ENCODE assay signal across 16 cellular contexts in genomic region chr16:23608194-23608593, GRCh38. TPM values are rescaled to one million over a fixed set of nuclear protein-coding genes. Genes with fewer than 3 reads are reported as not detected.
DNase-seq lines count a peak whose midpoint lies in the region; ATAC-seq, FAIRE-seq and TF ChIP-seq lines count a peak whose summit lies in the region.
"Had no signal": no experiment of that assay in that cellular context is flagged by ENCODE, and none has a peak within 500 bp of the region (broad histone marks: within the 10 kb centered on the region; RNA-seq: fewer than 3 reads in every experiment).

No MANE protein-coding gene starts in this region.

- no peak overlapping the region for H3K4me3 Mint-ChIP-seq in astrocyte (ENCODE audit: unreplicated experiment)
- no peak overlapping the region for H3K4me3 Mint-ChIP-seq in naive thymus-derived CD8-positive, alpha-beta T cell
- H3K4me3 Mint-ChIP-seq: activated CD4-positive, alpha-beta T cell treated with anti-CD3 and anti-CD28 coated beads, Interleukin-2, amount 10 ng/mL, durations not matched to agents 24 days and 14 days; activated T-helper 17 cell treated with anti-CD3 and anti-CD28 coated beads, Interleukin-2, amount 50 U/mL, for 72 hours; endodermal cell; T-helper 17 cell had no signal

- TF ChIP-seq EP300 in A549 (IDR thresholded peaks at IDR 0.05): no peak

- no peak for TF ChIP-seq RAD21 in A549 (conservative IDR thresholded peaks at IDR 0.05 in 1 of 2, IDR thresholded peaks at IDR 0.05 in 1 of 2)

- peak overlapping the region; percentile 36 for H3K27ac Mint-ChIP-seq in astrocyte (ENCODE audit: unreplicated experiment)
- H3K27ac Mint-ChIP-seq in naive thymus-derived CD8-positive, alpha-beta T cell: peak overlapping the region in 2 of 10 donors; percentile 41 to 43
- H3K27ac Mint-ChIP-seq: activated CD4-positive, alpha-beta T cell treated with anti-CD3 and anti-CD28 coated beads, Interleukin-2, amount 10 ng/mL, durations not matched to agents 24 days and 14 days; activated T-helper 17 cell treated with anti-CD3 and anti-CD28 coated beads, Interleukin-2, amount 50 U/mL, for 72 hours; endodermal cell; T-helper 17 cell had no signal

- POLR2A ChIA-PET in A549 (lab: Yijun Ruan, JAX): no interaction called here
- POLR2A ChIA-PET in naive thymus-derived CD8-positive, alpha-beta T cell (lab: Charles Lee): no interaction called here

- peaks cover 8% of the 10 kb centered on the region for H3K36me3 ChIP-seq in astrocyte (ENCODE audit: insufficient read depth, low read length)

- H4K20me1 ChIP-seq in astrocyte (ENCODE audit: insufficient read depth, low read length): no peaks in the 10 kb centered on the region

- TF ChIP-seq CTCF in A549 (IDR thresholded peaks at IDR 0.05) (no peak), astrocyte (IDR thresholded peaks at IDR 0.05; ENCODE audit: insufficient read depth, low read depth, low read length) (no peak)

- H3K9me3 ChIP-seq in A549 (no peaks in the 10 kb centered on the region), astrocyte (ENCODE audit: insufficient read depth, low read depth, low read length) (no peaks in the 10 kb centered on the region)
- H3K9me3 ChIP-seq: body of pancreas, thyroid gland had no signal

- CTCF ChIA-PET in A549 (lab: Yijun Ruan, JAX): interaction anchor here (2.7 kb wide), 1 partner anchor 11 kb away, joined by 10 read pairs; the partner anchor contains the start of gene NDUFAB1

- TF ChIP-seq POLR2A in A549 (IDR thresholded peaks at IDR 0.05; ENCODE audit: low read length): no peak

- peak overlapping the region; percentile 8 for H2AFZ ChIP-seq in astrocyte (ENCODE audit: low read depth, low read length)

- DNase-seq in A549 (ENCODE audit: low read depth in 1 of 2, low spot score in 1 of 2): peak in 1 of 2 experiments; percentile 52
- DNase-seq in HS-5 (ENCODE audit: low read depth): peak; percentile 60
- DNase-seq in astrocyte (ENCODE audit: low read depth): peak; percentile 60
- DNase-seq in glomerular endothelial cell (ENCODE audit: extremely low read depth, low read depth, low spot score): peak; percentile 77
- no peak for DNase-seq in SW480 (ENCODE audit: low spot score)
- no peak for DNase-seq in posterior vena cava (ENCODE audit: low spot score)
- DNase-seq in urothelium cell line (ENCODE audit: low spot score): no peak
- no peak for DNase-seq in naive thymus-derived CD8-positive, alpha-beta T cell
- DNase-seq: activated CD4-positive, alpha-beta T cell treated with anti-CD3 and anti-CD28 coated beads, Interleukin-2, amount 10 ng/mL, durations not matched to agents 24 days and 14 days; body of pancreas; endodermal cell; NCI-H1105 treated with DMSO at 0.1 percent for 48 hours; stimulated activated CD4-positive, alpha-beta T cell treated with anti-CD3 and anti-CD28 coated beads, Interleukin-15, amount 100 ng/mL, for 24 hours; T-helper 17 cell; thyroid gland had no signal

- H3K9me3 Mint-ChIP-seq in astrocyte (ENCODE audit: unreplicated experiment): no peaks in the 10 kb centered on the region
- no peaks in the 10 kb centered on the region for H3K9me3 Mint-ChIP-seq in naive thymus-derived CD8-positive, alpha-beta T cell
- H3K9me3 Mint-ChIP-seq: activated CD4-positive, alpha-beta T cell treated with anti-CD3 and anti-CD28 coated beads, Interleukin-2, amount 10 ng/mL, durations not matched to agents 24 days and 14 days; activated T-helper 17 cell treated with anti-CD3 and anti-CD28 coated beads, Interleukin-2, amount 50 U/mL, for 72 hours; endodermal cell had no signal

- intact Hi-C loops in posterior vena cava (cut with DNase I): no loop called here

- no peak overlapping the region for H3K4me3 ChIP-seq in A549
- no peak overlapping the region for H3K4me3 ChIP-seq in astrocyte (ENCODE audit: insufficient read depth, low read depth, low read length)
- H3K4me3 ChIP-seq: body of pancreas, thyroid gland had no signal

- WGBS in A549 (ENCODE audit: missing lambda C conversion rate): 27% methylated on average over 4 of the region's 4 CpGs

- H3K9ac ChIP-seq in astrocyte (ENCODE audit: low read length): no peak overlapping the region

- H3K4me1 ChIP-seq in A549: peaks cover 12% of the 10 kb centered on the region; the same call in 1 of the 3 replicates
- H3K4me1 ChIP-seq in astrocyte (ENCODE audit: insufficient read depth, low read length): peaks cover 5% of the 10 kb centered on the region
- H3K4me1 ChIP-seq: body of pancreas, thyroid gland had no signal

- H3K27ac ChIP-seq in A549 (peak overlapping the region in 1 of 2 experiments; percentile 13; a peak in 2 of 6 replicates), astrocyte (ENCODE audit: low read depth, low read length) (no peak overlapping the region)
- H3K27ac ChIP-seq: body of pancreas, thyroid gland had no signal

- ATAC-seq in A549: peak; percentile 64 to 82; a peak in 5 of 6 replicates
- ATAC-seq in naive thymus-derived CD8-positive, alpha-beta T cell: no peak
- ATAC-seq: activated T-helper 17 cell treated with anti-CD3 and anti-CD28 coated beads, Interleukin-2, amount 50 U/mL, for 72 hours; body of pancreas; T-helper 17 cell had no signal

- H3K4me1 Mint-ChIP-seq in astrocyte (ENCODE audit: low read depth, unreplicated experiment): peaks cover 8% of the 10 kb centered on the region
- H3K4me1 Mint-ChIP-seq in naive thymus-derived CD8-positive, alpha-beta T cell: no peaks in the 10 kb centered on the region
- H3K4me1 Mint-ChIP-seq: activated CD4-positive, alpha-beta T cell treated with anti-CD3 and anti-CD28 coated beads, Interleukin-2, amount 10 ng/mL, durations not matched to agents 24 days and 14 days; activated T-helper 17 cell treated with anti-CD3 and anti-CD28 coated beads, Interleukin-2, amount 50 U/mL, for 72 hours; endodermal cell had no signal

- FAIRE-seq in A549 (lab: Jason Lieb, UNC) (no peak), astrocyte (lab: Jason Lieb, UNC) (no peak), urothelium cell line (lab: Jason Lieb, UNC) (no peak)

- H3K36me3 Mint-ChIP-seq in astrocyte (ENCODE audit: low read depth, unreplicated experiment): peaks cover 5% of the 10 kb centered on the region
- peaks cover 0 to 53% (median 4%) of the 10 kb centered on the region in 3 donors for H3K36me3 Mint-ChIP-seq in naive thymus-derived CD8-positive, alpha-beta T cell

- no peaks in the 10 kb centered on the region for H3K27me3 Mint-ChIP-seq in astrocyte (ENCODE audit: low read depth, unreplicated experiment)
- H3K27me3 Mint-ChIP-seq in naive thymus-derived CD8-positive, alpha-beta T cell: no peaks in the 10 kb centered on the region
- H3K27me3 Mint-ChIP-seq: activated CD4-positive, alpha-beta T cell treated with anti-CD3 and anti-CD28 coated beads, Interleukin-2, amount 10 ng/mL, durations not matched to agents 24 days and 14 days; activated T-helper 17 cell treated with anti-CD3 and anti-CD28 coated beads, Interleukin-2, amount 50 U/mL, for 72 hours; T-helper 17 cell had no signal

- H3K79me2 ChIP-seq in astrocyte (ENCODE audit: insufficient read depth, low read length): no peaks in the 10 kb centered on the region

- H3K27me3 ChIP-seq in astrocyte (ENCODE audit: insufficient read depth, low read length): no peaks in the 10 kb centered on the region
- H3K27me3 ChIP-seq: body of pancreas, thyroid gland had no signal

- H3K4me2 ChIP-seq in A549 (peak overlapping the region; percentile 29; the same call in 1 of the 3 replicates), astrocyte (ENCODE audit: low read length) (peak overlapping the region; percentile 40)

RNA-seq across cellular contexts. Expression of gene NDUFAB1, which starts 12.1 kb away (rescaled TPM):
- polyA plus RNA-seq in A549 (2011; rRNA removed) (160 and 277 TPM in 2 replicates), A549 (2017; fragmentation: RNase III; extraction: RNeasy Plus Mini Kit Qiagen cat#74134 plus additional on column Dnase treatment) (162 to 168 TPM (median 167 TPM) in 3 replicates)
- 232 and 264 TPM in 2 replicates for polyA plus RNA-seq in A549 (2012; cell fraction: cytosol; rRNA removed)
- polyA plus RNA-seq in A549 (2012; cell fraction: nucleus; rRNA removed): 116 and 154 TPM in 2 replicates
- polyA minus RNA-seq in A549 (2011; rRNA and poly(A)+ RNA removed): 20.4 and 24.2 TPM in 2 replicates
- total RNA-seq in astrocyte (92.5 and 93.1 TPM in 2 replicates), glomerular endothelial cell (98.6 and 113 TPM in 2 replicates), posterior vena cava (10 to 100 TPM; 56.1 to 61.0 TPM)
- 10 to 100 TPM; 36.8 to 42.9 TPM for total RNA-seq in naive thymus-derived CD8-positive, alpha-beta T cell
- polyA plus RNA-seq in naive thymus-derived CD8-positive, alpha-beta T cell: 100 to 1,000 TPM; 182 to 220 (median 206) TPM

RNA-seq across cellular contexts. Expression of gene PALB2, which starts 32.9 kb away (rescaled TPM):
- polyA plus RNA-seq in A549 (2011; rRNA removed) (14.7 and 17.4 TPM in 2 replicates), A549 (2017; fragmentation: RNase III; extraction: RNeasy Plus Mini Kit Qiagen cat#74134 plus additional on column Dnase treatment) (11.9 to 15.0 TPM (median 13.9 TPM) in 3 replicates)
- 4.1 and 4.2 TPM in 2 replicates for polyA plus RNA-seq in A549 (2012; cell fraction: cytosol; rRNA removed)
- 3.0 and 5.9 TPM in 2 replicates for polyA plus RNA-seq in A549 (2012; cell fraction: nucleus; rRNA removed)
- polyA minus RNA-seq in A549 (2011; rRNA and poly(A)+ RNA removed): 13.9 and 16.6 TPM in 2 replicates
- total RNA-seq in astrocyte (12.2 and 12.8 TPM in 2 replicates), glomerular endothelial cell (9.5 and 10.6 TPM in 2 replicates), posterior vena cava (10 to 100 TPM in 1 of 2 donors, 1 to 10 TPM in 1; 7.7 to 10.2 TPM)
- total RNA-seq in naive thymus-derived CD8-positive, alpha-beta T cell: 10 to 100 TPM; 14.6 to 19.0 TPM
- polyA plus RNA-seq in naive thymus-derived CD8-positive, alpha-beta T cell: 1 to 10 TPM; 3.4 to 9.7 (median 9.5) TPM

RNA-seq across cellular contexts. Expression of gene DCTN5, which starts 33.1 kb away (rescaled TPM):
- 91.1 TPM in 2 replicates for polyA plus RNA-seq in A549 (2011; rRNA removed)
- 29.9 and 32.4 TPM in 2 replicates for polyA plus RNA-seq in A549 (2012; cell fraction: cytosol; rRNA removed)
- 17.7 and 18.6 TPM in 2 replicates for polyA plus RNA-seq in A549 (2012; cell fraction: nucleus; rRNA removed)
- 64.6 to 70.4 TPM (median 66.2 TPM) in 3 replicates for polyA plus RNA-seq in A549 (2017; fragmentation: RNase III; extraction: RNeasy Plus Mini Kit Qiagen cat#74134 plus additional on column Dnase treatment)
- 50.9 and 67.3 TPM in 2 replicates for polyA minus RNA-seq in A549 (2011; rRNA and poly(A)+ RNA removed)
- 110 and 117 TPM in 2 replicates for total RNA-seq in astrocyte
- 53.1 and 76.4 TPM in 2 replicates for total RNA-seq in glomerular endothelial cell
- total RNA-seq in posterior vena cava: 10 to 100 TPM; 46.7 to 48.2 TPM
- total RNA-seq in naive thymus-derived CD8-positive, alpha-beta T cell: 10 to 100 TPM; 64.9 to 68.8 TPM
- 10 to 100 TPM; 43.8 to 65.8 (median 58.4) TPM for polyA plus RNA-seq in naive thymus-derived CD8-positive, alpha-beta T cell

RNA-seq across cellular contexts. Expression of gene UBFD1, which starts 50.7 kb away (rescaled TPM):
- 75.2 and 78.0 TPM in 2 replicates for polyA plus RNA-seq in A549 (2011; rRNA removed)
- polyA plus RNA-seq in A549 (2012; cell fraction: cytosol; rRNA removed): 44.6 and 58.7 TPM in 2 replicates
- polyA plus RNA-seq in A549 (2012; cell fraction: nucleus; rRNA removed): 67.0 and 70.2 TPM in 2 replicates
- 58.1 to 60.0 TPM (median 58.6 TPM) in 3 replicates for polyA plus RNA-seq in A549 (2017; fragmentation: RNase III; extraction: RNeasy Plus Mini Kit Qiagen cat#74134 plus additional on column Dnase treatment)
- 41.5 and 46.0 TPM in 2 replicates for polyA minus RNA-seq in A549 (2011; rRNA and poly(A)+ RNA removed)
- 144 and 146 TPM in 2 replicates for total RNA-seq in astrocyte
- total RNA-seq in glomerular endothelial cell: 105 and 126 TPM in 2 replicates
- total RNA-seq in posterior vena cava: 10 to 100 TPM; 37.3 to 37.4 TPM
- total RNA-seq in naive thymus-derived CD8-positive, alpha-beta T cell: 10 to 100 TPM; 52.5 to 58.7 TPM
- polyA plus RNA-seq in naive thymus-derived CD8-positive, alpha-beta T cell: 10 to 100 TPM; 12.2 to 15.4 (median 12.6) TPM

RNA-seq across cellular contexts. Expression of gene EARS2, which starts 51.0 kb away (rescaled TPM):
- polyA plus RNA-seq in A549 (2011; rRNA removed) (45.2 and 68.6 TPM in 2 replicates), A549 (2017; fragmentation: RNase III; extraction: RNeasy Plus Mini Kit Qiagen cat#74134 plus additional on column Dnase treatment) (25.2 to 30.8 TPM (median 30.4 TPM) in 3 replicates)
- polyA plus RNA-seq in A549 (2012; cell fraction: cytosol; rRNA removed): 44.6 and 62.3 TPM in 2 replicates
- polyA plus RNA-seq in A549 (2012; cell fraction: nucleus; rRNA removed): 74.4 and 108 TPM in 2 replicates
- 70.7 and 82.2 TPM in 2 replicates for polyA minus RNA-seq in A549 (2011; rRNA and poly(A)+ RNA removed)
- total RNA-seq in astrocyte (19.4 and 24.4 TPM in 2 replicates), glomerular endothelial cell (21.3 and 25.7 TPM in 2 replicates), posterior vena cava (10 to 100 TPM in 1 of 2 donors, 1 to 10 TPM in 1; 9.9 to 11.1 TPM)
- total RNA-seq in naive thymus-derived CD8-positive, alpha-beta T cell: 10 to 100 TPM; 16.9 to 18.1 TPM
- 10 to 100 TPM; 14.1 to 19.9 (median 18.3) TPM for polyA plus RNA-seq in naive thymus-derived CD8-positive, alpha-beta T cell

Comparison
In these comparisons a context has a peak if more than half of its experiments do, and no peak if none do; other contexts are left out.
1. ATAC-seq: peak in A549 (2 of 2); none in naive thymus-derived CD8-positive, alpha-beta T cell (0 of 2).
2. DNase-seq: peak in HS-5 (single experiment), astrocyte (single experiment) and glomerular endothelial cell (single experiment); none in SW480 (single experiment), posterior vena cava (single experiment), urothelium cell line (single experiment) and naive thymus-derived CD8-positive, alpha-beta T cell (0 of 10).